ENCODE assay signal across 1 cellular context in genomic region chr12:131368073-131369071, GRCh38.
TF ChIP-seq lines count a peak whose summit lies in the region.

No MANE protein-coding gene starts in this region.

TF ChIP-seq in SK-N-SH treated with all-trans-retinoic acid at 6 μM for 48 hours, 23 proteins besides CTCF, POLR2A, EP300 and RAD21 (continued from another document):
- TF ChIP-seq CSRNP3 (CRISPR knock-in tag; IDR thresholded peaks at IDR 0.05): no peak
- TF ChIP-seq PATZ1 (CRISPR knock-in tag; IDR thresholded peaks at IDR 0.05; ENCODE audit: borderline replicate concordance): no peak
- no peak for TF ChIP-seq TOX (CRISPR knock-in tag; IDR thresholded peaks at IDR 0.05; ENCODE audit: borderline replicate concordance)
- TF ChIP-seq BACH2 (CRISPR knock-in tag; IDR thresholded peaks at IDR 0.05; ENCODE audit: borderline replicate concordance): no peak
- no peak for TF ChIP-seq GLIS3 (CRISPR knock-in tag; IDR thresholded peaks at IDR 0.05)
- no peak for TF ChIP-seq SNAI2 (CRISPR knock-in tag; IDR thresholded peaks at IDR 0.05)
- no peak for TF ChIP-seq TCF4 (CRISPR knock-in tag; IDR thresholded peaks at IDR 0.05; ENCODE audit: borderline replicate concordance)
- TF ChIP-seq CSDC2 (CRISPR knock-in tag; IDR thresholded peaks at IDR 0.05): no peak
- TF ChIP-seq PPARA (CRISPR knock-in tag; IDR thresholded peaks at IDR 0.05; ENCODE audit: borderline replicate concordance): no peak
- no peak for TF ChIP-seq OSR1 (CRISPR knock-in tag; IDR thresholded peaks at IDR 0.05)
- TF ChIP-seq RARB (CRISPR knock-in tag; IDR thresholded peaks at IDR 0.05): no peak
- TF ChIP-seq ARNTL (CRISPR knock-in tag; IDR thresholded peaks at IDR 0.05; ENCODE audit: borderline replicate concordance, low read depth): no peak
- no peak for TF ChIP-seq ZC3H10 (CRISPR knock-in tag; IDR thresholded peaks at IDR 0.05)
- no peak for TF ChIP-seq ZNF565 (CRISPR knock-in tag; conservative IDR thresholded peaks at IDR 0.05; ENCODE audit: low read depth)
TF ChIP-seq in SK-N-SH treated with all-trans-retinoic acid at 6 μM for 48 hours: peak in this region for 0.
